In the genomic region with DNA sequence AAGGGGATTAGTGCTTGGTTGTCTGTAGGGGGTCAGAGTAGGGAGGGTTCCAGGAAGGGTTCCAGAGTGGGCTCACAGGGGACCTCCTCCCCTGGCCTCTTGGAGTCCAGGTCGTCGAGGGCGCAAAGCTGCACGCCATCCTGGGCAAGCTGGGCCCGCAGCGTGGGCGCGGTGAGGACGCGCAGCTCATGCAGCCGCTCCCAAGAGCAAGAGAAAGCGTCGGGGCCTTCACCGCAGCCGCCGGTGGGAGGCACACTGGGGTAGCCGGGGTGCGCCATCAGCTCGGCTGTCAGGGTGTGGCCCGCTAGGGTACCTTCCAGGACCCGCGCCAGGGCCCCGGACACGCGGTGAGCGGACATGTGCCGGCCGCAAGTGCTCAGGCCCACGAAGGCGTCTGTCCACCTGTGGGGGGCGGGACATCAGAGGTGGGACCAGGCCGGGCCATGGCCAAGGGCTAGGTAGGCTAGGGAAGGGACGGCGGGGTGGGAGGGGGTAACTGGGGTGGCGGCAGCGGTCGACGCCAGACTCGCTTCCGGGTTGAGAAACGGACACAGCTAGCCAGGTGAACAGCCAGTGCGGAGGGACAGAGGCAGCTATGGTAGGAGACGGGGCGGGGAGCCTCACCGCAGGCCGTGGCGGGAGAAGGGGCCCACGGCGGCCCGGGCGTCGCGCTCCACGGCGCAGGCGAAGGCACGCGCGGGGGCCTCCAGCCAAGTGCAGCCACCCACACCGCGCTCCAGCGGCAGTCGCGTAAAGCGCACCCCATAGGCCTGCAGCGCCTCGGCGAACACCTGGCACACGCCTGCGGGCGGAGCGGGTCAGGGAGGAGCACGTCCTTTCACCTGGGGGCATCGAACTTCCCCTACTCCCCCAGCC, we compare ENCODE assay signal across 9 cellular contexts. TPM values are rescaled to one million over a fixed set of nuclear protein-coding genes. Genes with fewer than 3 reads are reported as not detected.
A peak's percentile ranks its signal among the peaks of the same experiment; 100 is the strongest.
DNase-seq lines count a peak whose midpoint lies in the region; ATAC-seq, FAIRE-seq and TF ChIP-seq lines count a peak whose summit lies in the region.
"Had no signal": no experiment of that assay in that cellular context is flagged by ENCODE, and none has a peak within 500 bp of the region (broad histone marks: within the 10 kb centered on the region; RNA-seq: fewer than 3 reads in every experiment).

No MANE protein-coding gene starts in this region.

- H3K4me3 ChIP-seq in OCI-LY3 (ENCODE audit: low read length) (peak overlapping the region; percentile 90), ovary (peak overlapping the region; percentile 99)

- WGBS in ovary, 3 donors, result 54 to 74% (median 57%) methylated on average over 58 to 74 of the region's 74 CpGs

- intact Hi-C loops in ovary (cut with DNase I), result no loop called here

- peaks cover 61% of the 10 kb centered on the region for H3K79me2 ChIP-seq in OCI-LY3 (ENCODE audit: low read length)

- H3K4me1 ChIP-seq in OCI-LY3 (ENCODE audit: low read length) (peaks cover 16% of the 10 kb centered on the region), ovary (ENCODE audit: insufficient read depth) (peaks cover 6% of the 10 kb centered on the region)

- TF ChIP-seq EP300 in ovary (IDR thresholded peaks at IDR 0.05), result no peak

- peak overlapping the region; percentile 96; the same call in 1 of the 2 replicates for H3K9ac ChIP-seq in OCI-LY3 (ENCODE audit: low read length)

- no peaks in the 10 kb centered on the region for H3K9me3 ChIP-seq in OCI-LY3 (ENCODE audit: insufficient read depth, low read length)
- H3K9me3 ChIP-seq in ovary, result no peaks in the 10 kb centered on the region

- H3K36me3 ChIP-seq in OCI-LY3 (replicated peaks; ENCODE audit: low read depth, low read length), result peaks cover 30% of the 10 kb centered on the region
- no peaks in the 10 kb centered on the region for H3K36me3 ChIP-seq in ovary

- peak overlapping the region; percentile 83 for H3K27ac ChIP-seq in OCI-LY3 (ENCODE audit: low read length)
- peak overlapping the region in 1 of 2 donors; percentile 69 for H3K27ac ChIP-seq in ovary

- ATAC-seq in GM19023 (IDR thresholded peaks at IDR 0.05; ENCODE audit: unreplicated experiment) (peak; percentile 8), esophagus mucosa (peak; percentile 43)

- H3K4me2 ChIP-seq in OCI-LY3 (ENCODE audit: low read length), result peak overlapping the region; percentile 87

- TF ChIP-seq POLR2A in ovary (IDR thresholded peaks at IDR 0.05), result no peak
- no peak for TF ChIP-seq POLR2A in H54 (IDR thresholded peaks at IDR 0.05; ENCODE audit: low read depth, low read length)

- peaks cover 14% of the 10 kb centered on the region; the same call in 1 of the 2 replicates for H4K20me1 ChIP-seq in OCI-LY3 (ENCODE audit: insufficient read depth, low read length)

- no peak overlapping the region for H2AFZ ChIP-seq in OCI-LY3 (ENCODE audit: low read depth, low read length)

- no peak for FAIRE-seq in H54 (lab: Jason Lieb, UNC)

- TF ChIP-seq CTCF in OCI-LY3 (IDR thresholded peaks at IDR 0.05; ENCODE audit: low read depth, low read length) (no peak), ovary (IDR thresholded peaks at IDR 0.05) (no peak)

- peak in 4 of 5 donors; percentile 38 to 58 (median 55) for DNase-seq in ovary
- no peak for DNase-seq in H54 (ENCODE audit: insufficient read length, low spot score)
- no peak for DNase-seq in T-helper 9 cell
- no peak for DNase-seq in NCI-H526 (lab: John Stamatoyannopoulos, UW)
- DNase-seq in stimulated activated CD4-positive, alpha-beta T cell treated with anti-CD3 and anti-CD28 coated beads, Interleukin-4, amount 100 ng/mL, for 24 hours, result no peak

- H3K27me3 ChIP-seq in OCI-LY3 (ENCODE audit: low read depth, low read length), result no peaks in the 10 kb centered on the region
- no peaks in the 10 kb centered on the region for H3K27me3 ChIP-seq in ovary

RNA-seq across cellular contexts. Expression of a gene that starts 1.2 kb away (rescaled TPM):
- total RNA-seq in esophagus mucosa, result 20.5 TPM
- total RNA-seq in ovary, result 10 to 100 TPM; 11.4 to 45.1 (median 17.0) TPM
- 10 to 100 TPM in 1 of 2 donors, 1 to 10 TPM in 1; 1.8 to 19.4 TPM for polyA plus RNA-seq in ovary

RNA-seq across cellular contexts. Expression of a gene that starts 3.9 kb away (rescaled TPM):
- not detected for total RNA-seq in esophagus mucosa
- under 1 TPM; 0.46 to 0.88 (median 0.66) TPM for total RNA-seq in ovary
- under 1 TPM in 1 of 2 donors, not detected in 1; 0.85 TPM for polyA plus RNA-seq in ovary
- total RNA-seq: SK-MEL-5 had no signal

RNA-seq across cellular contexts. Expression of a gene that starts 13.5 kb away (rescaled TPM):
- total RNA-seq in esophagus mucosa (14.1 TPM), ovary (10 to 100 TPM; 10.2 to 30.4 (median 17.0) TPM)
- polyA plus RNA-seq in ovary, result 10 to 100 TPM in 1 of 2 donors, 1 to 10 TPM in 1; 2.1 to 15.9 TPM

RNA-seq across cellular contexts. Expression of a gene that starts 37.2 kb away (rescaled TPM):
- total RNA-seq in esophagus mucosa (31.3 TPM), ovary (10 to 100 TPM; 13.6 to 35.3 (median 22.5) TPM)
- 10 to 100 TPM; 15.5 to 22.0 TPM for polyA plus RNA-seq in ovary

Comparison
In these comparisons a context has a peak if more than half of its experiments do, and no peak if none do; other contexts are left out.
1. DNase-seq: peak in ovary (4 of 5); none in H54 (single experiment), T-helper 9 cell (single experiment), NCI-H526 (0 of 2) and stimulated activated CD4-positive, alpha-beta T cell treated with anti-CD3 and anti-CD28 coated beads, Interleukin-4, amount 100 ng/mL, for 24 hours (single experiment).